In genomic region chr20:34437330-34437986, GRCh38 we compare ENCODE assay signal across 13 cellular contexts.
DNase-seq lines count a peak whose midpoint lies in the region; ATAC-seq, FAIRE-seq and TF ChIP-seq lines count a peak whose summit lies in the region.
"Had no signal": no experiment of that assay in that cellular context is flagged by ENCODE, and none has a peak within 500 bp of the region (broad histone marks: within the 10 kb centered on the region; RNA-seq: fewer than 3 reads in every experiment).

No MANE protein-coding gene starts in this region.

- peak; percentile 37 to 47 (median 44) for ATAC-seq in right lobe of liver

- intact Hi-C loops in right lobe of liver (cut with DNase I) (no loop called here), lower leg skin (cut with DNase I; ENCODE audit: low total_unique reads) (no loop called here)

- no peak for TF ChIP-seq CTCF in AG10803 (conservative IDR thresholded peaks at IDR 0.05; ENCODE audit: low read length)
- TF ChIP-seq CTCF in brain microvascular endothelial cell (IDR thresholded peaks at IDR 0.05; ENCODE audit: low read depth, low read length, missing control alignments), result no peak
- no peak for TF ChIP-seq CTCF in right lobe of liver (IDR thresholded peaks at IDR 0.05)
- no peak for TF ChIP-seq CTCF in lower leg skin (IDR thresholded peaks at IDR 0.05)

- TF ChIP-seq POLR2A in right lobe of liver (IDR thresholded peaks at IDR 0.05), result no peak
- no peak for TF ChIP-seq POLR2A in lower leg skin (IDR thresholded peaks at IDR 0.05)

- in situ Hi-C loops in KBM-7 (cut with MboI; ENCODE audit: low pct_unique_long_range_greater_than_20kb, low sequenced_read_pairs) (no loop called here), brain microvascular endothelial cell (cut with HindIII; ENCODE audit: low pct_ligation_motif_present, low sequenced_read_pairs) (no loop called here)

- H3K27ac ChIP-seq in brain microvascular endothelial cell (no peak overlapping the region), right lobe of liver (no peak overlapping the region)
- H3K27ac ChIP-seq: HL-60 had no signal

- no peaks in the 10 kb centered on the region for H3K4me1 ChIP-seq in right lobe of liver
- H3K4me1 ChIP-seq: adrenal gland had no signal

- peak; percentile 47 for DNase-seq in AG10803 (ENCODE audit: low read depth)
- peak; percentile 56 for DNase-seq in KBM-7
- peak; percentile 24 for DNase-seq in brain microvascular endothelial cell
- no peak for DNase-seq in right lobe of liver
- no peak for DNase-seq in LoVo (ENCODE audit: low spot score)
- no peak for DNase-seq in lower leg skin (ENCODE audit: low spot score in 2 of 2)
- no peak for DNase-seq in epidermal melanocyte (ENCODE audit: insufficient read length, low spot score)
- DNase-seq in HTR-8/SVneo (ENCODE audit: insufficient read length, low spot score), result no peak
- DNase-seq: activated B cell treated with CpG ODN at 0.5 μM for 24 hours, adrenal gland, NCI-H1694 had no signal

- WGBS in right lobe of liver (ENCODE audit: insufficient coverage, low coverage, low lambda C conversion rate, missing lambda C conversion rate), result 58% methylated on average over 6 of the region's 6 CpGs
- 79 to 86% methylated on average over 6 of the region's 6 CpGs for WGBS in lower leg skin, 2 donors

- no peak for FAIRE-seq in HTR-8/SVneo (lab: Jason Lieb, UNC)
- FAIRE-seq: GM19239 had no signal

- no peaks in the 10 kb centered on the region for H3K9me3 ChIP-seq in right lobe of liver
- H3K9me3 ChIP-seq: adrenal gland had no signal

- H3K36me3 ChIP-seq in brain microvascular endothelial cell (replicated peaks) (peaks cover 51% of the 10 kb centered on the region), right lobe of liver (peaks cover 0 to 55% (median 17%) of the 10 kb centered on the region in 4 donors)

- H3K27me3 ChIP-seq in brain microvascular endothelial cell (replicated peaks), result no peaks in the 10 kb centered on the region
- no peaks in the 10 kb centered on the region for H3K27me3 ChIP-seq in right lobe of liver
- H3K27me3 ChIP-seq: adrenal gland had no signal

- H3K4me3 ChIP-seq in AG10803 (ENCODE audit: low read length) (no peak overlapping the region), brain microvascular endothelial cell (ENCODE audit: low read depth, low read length) (no peak overlapping the region), right lobe of liver (no peak overlapping the region), lower leg skin (ENCODE audit: low read depth, poor library complexity, severe bottlenecking) (no peak overlapping the region)
- H3K4me3 ChIP-seq: adrenal gland had no signal

Comparison
In these comparisons a context has a peak if more than half of its experiments do, and no peak if none do; other contexts are left out.
1. DNase-seq: peak in AG10803 (single experiment), KBM-7 (single experiment) and brain microvascular endothelial cell (single experiment); none in right lobe of liver (0 of 3), LoVo (single experiment), lower leg skin (0 of 2), epidermal melanocyte (single experiment) and HTR-8/SVneo (single experiment).